In genomic region chr1:231390071-231390470, GRCh38 we compare ENCODE assay signal across 15 cellular contexts. TPM values are rescaled to one million over a fixed set of nuclear protein-coding genes. Genes with fewer than 3 reads are reported as not detected.
A peak's percentile ranks its signal among the peaks of the same experiment; 100 is the strongest.
DNase-seq lines count a peak whose midpoint lies in the region; ATAC-seq and TF ChIP-seq lines count a peak whose summit lies in the region.
"Had no signal": no experiment of that assay in that cellular context is flagged by ENCODE, and none has a peak within 500 bp of the region (broad histone marks: within the 10 kb centered on the region; RNA-seq: fewer than 3 reads in every experiment).

No MANE protein-coding gene starts in this region.

- intact Hi-C loops in heart right ventricle (cut with DNase I), result no loop called here

- H3K27ac Mint-ChIP-seq in stimulated activated memory B cell treated with anti-CD40 and anti-IgM and Interleukin-4, amounts not matched to agents 10 μg/mL and 1 μg/mL and 100 μg/mL, for 72 hours, result no peak overlapping the region
- H3K27ac Mint-ChIP-seq: T-cell had no signal

- H3K4me3 Mint-ChIP-seq in activated T-cell treated with anti-CD3 and anti-CD28 coated beads, Interleukin-2, amount 50 U/mL, for 4 hours, result no peak overlapping the region
- H3K4me3 Mint-ChIP-seq in stimulated activated memory B cell treated with anti-CD40 and anti-IgM and Interleukin-4, amounts not matched to agents 10 μg/mL and 1 μg/mL and 100 μg/mL, for 72 hours, result no peak overlapping the region
- H3K4me3 Mint-ChIP-seq: T-cell had no signal

- no peak overlapping the region for H3K27ac ChIP-seq in heart right ventricle
- H3K27ac ChIP-seq: esophagus muscularis mucosa had no signal

- no peaks in the 10 kb centered on the region for H3K9me3 Mint-ChIP-seq in activated T-cell treated with anti-CD3 and anti-CD28 coated beads, Interleukin-2, amount 50 U/mL, for 4 hours
- no peaks in the 10 kb centered on the region for H3K9me3 Mint-ChIP-seq in stimulated activated memory B cell treated with anti-CD40 and anti-IgM and Interleukin-4, amounts not matched to agents 10 μg/mL and 1 μg/mL and 100 μg/mL, for 72 hours
- H3K9me3 Mint-ChIP-seq: T-cell had no signal

- no peak for DNase-seq in activated T-cell treated with anti-CD3 and anti-CD28 coated beads, Interleukin-2, amount 50 U/mL, for 4 hours
- no peak for DNase-seq in activated T-cell treated with anti-CD3 and anti-CD28 coated beads, Interleukin-2, amount 50 U/mL, for 48 hours
- peak; percentile 70 for DNase-seq in fibroblast of mammary gland (ENCODE audit: low read depth)
- no peak for DNase-seq in heart right ventricle
- DNase-seq in stimulated activated naive CD4-positive, alpha-beta T cell treated with Interleukin-2 at 50 U/mL for 16 hours (lab: John Stamatoyannopoulos, UW), result no peak
- DNase-seq: GDM1; NCI-H2029 treated with DMSO at 0.1 percent for 48 hours; stimulated activated CD4-positive, alpha-beta T cell treated with anti-CD3 and anti-CD28 coated beads, Interleukin-2, amount 100 ng/mL, for 48 hours had no signal

- H3K36me3 ChIP-seq in heart right ventricle, result peaks cover 0 to 7% (median 0%) of the 10 kb centered on the region in 9 donors

- H3K27me3 ChIP-seq in heart right ventricle, result no peaks in the 10 kb centered on the region
- H3K27me3 ChIP-seq: esophagus muscularis mucosa had no signal

- H3K27me3 Mint-ChIP-seq in activated T-cell treated with anti-CD3 and anti-CD28 coated beads, Interleukin-2, amount 50 U/mL, for 4 hours (ENCODE audit: low read depth), result no peaks in the 10 kb centered on the region
- H3K27me3 Mint-ChIP-seq in stimulated activated memory B cell treated with anti-CD40 and anti-IgM and Interleukin-4, amounts not matched to agents 10 μg/mL and 1 μg/mL and 100 μg/mL, for 72 hours, result no peaks in the 10 kb centered on the region
- H3K27me3 Mint-ChIP-seq: T-cell had no signal

- H3K4me3 ChIP-seq in fibroblast of mammary gland (ENCODE audit: control insufficient read depth, low read depth, low read length), result no peak overlapping the region
- H3K4me3 ChIP-seq in heart right ventricle, result no peak overlapping the region
- H3K4me3 ChIP-seq: esophagus muscularis mucosa had no signal

- TF ChIP-seq CTCF in fibroblast of mammary gland (conservative IDR thresholded peaks at IDR 0.05; ENCODE audit: control insufficient read depth, insufficient read depth, low read depth, low read length), result no peak
- TF ChIP-seq CTCF in heart right ventricle (IDR thresholded peaks at IDR 0.05), result no peak

- peaks cover 2 to 90% (median 71%) of the 10 kb centered on the region in 9 donors for H3K4me1 ChIP-seq in heart right ventricle

- no peaks in the 10 kb centered on the region for H3K9me3 ChIP-seq in heart right ventricle
- H3K9me3 ChIP-seq: esophagus muscularis mucosa had no signal

- H3K4me1 Mint-ChIP-seq in activated T-cell treated with anti-CD3 and anti-CD28 coated beads, Interleukin-2, amount 50 U/mL, for 4 hours (ENCODE audit: low read depth), result peaks cover 57% of the 10 kb centered on the region
- H3K4me1 Mint-ChIP-seq in stimulated activated memory B cell treated with anti-CD40 and anti-IgM and Interleukin-4, amounts not matched to agents 10 μg/mL and 1 μg/mL and 100 μg/mL, for 72 hours, result peaks cover 59% of the 10 kb centered on the region

- WGBS in heart right ventricle, 2 donors, result 58 to 70% methylated on average over 2 of the region's 2 CpGs

- peak; percentile 87 to 97 for ATAC-seq in activated T-cell treated with anti-CD3 and anti-CD28 coated beads, Interleukin-2, amount 50 U/mL, for 4 hours
- ATAC-seq in SK-N-SH treated with all-trans-retinoic acid at 6 μM for 48 hours (peak; percentile 66), heart right ventricle (no peak), HG03135 (IDR thresholded peaks at IDR 0.05; ENCODE audit: unreplicated experiment) (no peak)
- ATAC-seq in stimulated activated memory B cell treated with anti-CD40 and anti-IgM and Interleukin-4, amounts not matched to agents 10 μg/mL and 1 μg/mL and 100 μg/mL, for 72 hours, result peak; percentile 57
- ATAC-seq: HepG2, left lobe of liver, T-cell had no signal

- peaks cover 12% of the 10 kb centered on the region for H3K36me3 Mint-ChIP-seq in activated T-cell treated with anti-CD3 and anti-CD28 coated beads, Interleukin-2, amount 50 U/mL, for 4 hours (ENCODE audit: insufficient read depth)
- H3K36me3 Mint-ChIP-seq in stimulated activated memory B cell treated with anti-CD40 and anti-IgM and Interleukin-4, amounts not matched to agents 10 μg/mL and 1 μg/mL and 100 μg/mL, for 72 hours, result no peaks in the 10 kb centered on the region

TF ChIP-seq in SK-N-SH treated with all-trans-retinoic acid at 6 μM for 48 hours, 23 proteins besides CTCF, POLR2A, EP300 and RAD21:
- TF ChIP-seq ZC3H10 (CRISPR knock-in tag; IDR thresholded peaks at IDR 0.05) (no peak), CSDC2 (CRISPR knock-in tag; IDR thresholded peaks at IDR 0.05) (no peak), TOX (CRISPR knock-in tag; IDR thresholded peaks at IDR 0.05; ENCODE audit: borderline replicate concordance) (peak; percentile 77), ESRRG (CRISPR knock-in tag; IDR thresholded peaks at IDR 0.05) (no peak), ISL1 (CRISPR knock-in tag; IDR thresholded peaks at IDR 0.05) (no peak), TCF4 (CRISPR knock-in tag; IDR thresholded peaks at IDR 0.05; ENCODE audit: borderline replicate concordance) (no peak)

RNA-seq across cellular contexts. Expression of gene EGLN1, which starts 32.0 kb away (rescaled TPM):
- 10 to 100 TPM; 11.9 to 14.0 (median 13.4) TPM for total RNA-seq in activated T-cell treated with anti-CD3 and anti-CD28 coated beads, Interleukin-2, amount 50 U/mL, for 4 hours
- 100 to 1,000 TPM in 1 of 10 donors, 10 to 100 TPM in 9; 62.0 to 104 (median 71.2) TPM for total RNA-seq in heart right ventricle
- 10 to 100 TPM; 13.0 to 20.8 TPM for polyA plus RNA-seq in heart right ventricle

RNA-seq across cellular contexts. Expression of gene SPRTN, which starts 52.0 kb away (rescaled TPM):
- total RNA-seq in activated T-cell treated with anti-CD3 and anti-CD28 coated beads, Interleukin-2, amount 50 U/mL, for 4 hours, result 10 to 100 TPM in 2 of 3 donors, 1 to 10 TPM in 1; 9.9 to 15.2 (median 12.9) TPM
- 10 to 100 TPM in 1 of 10 donors, 1 to 10 TPM in 9; 6.4 to 11.0 (median 7.6) TPM for total RNA-seq in heart right ventricle
- polyA plus RNA-seq in heart right ventricle, result 1 to 10 TPM; 4.1 to 4.2 TPM

RNA-seq across cellular contexts. Expression of gene EXOC8, which starts 52.4 kb away (rescaled TPM):
- total RNA-seq in activated T-cell treated with anti-CD3 and anti-CD28 coated beads, Interleukin-2, amount 50 U/mL, for 4 hours, result 10 to 100 TPM; 13.5 to 14.0 (median 13.9) TPM
- total RNA-seq in heart right ventricle, result 10 to 100 TPM; 10.3 to 16.7 (median 12.8) TPM
- 1 to 10 TPM; 3.5 to 4.3 TPM for polyA plus RNA-seq in heart right ventricle

Comparison
In these comparisons a context has a peak if more than half of its experiments do, and no peak if none do; other contexts are left out.
1. ATAC-seq: peak in activated T-cell treated with anti-CD3 and anti-CD28 coated beads, Interleukin-2, amount 50 U/mL, for 4 hours (2 of 2), SK-N-SH treated with all-trans-retinoic acid at 6 μM for 48 hours (single experiment) and stimulated activated memory B cell treated with anti-CD40 and anti-IgM and Interleukin-4, amounts not matched to agents 10 μg/mL and 1 μg/mL and 100 μg/mL, for 72 hours (single experiment); none in heart right ventricle (0 of 8) and HG03135 (single experiment).
2. RNA of gene EGLN1, which starts 32.0 kb away (total RNA-seq): 62.0 to 104 TPM in heart right ventricle; 11.9 to 14.0 TPM in activated T-cell treated with anti-CD3 and anti-CD28 coated beads, Interleukin-2, amount 50 U/mL, for 4 hours; every median in the first group is over 4 times any median in the second.